In genomic region chr7:4097001-4097609, GRCh38 we compare ENCODE assay signal across 20 cellular contexts.
DNase-seq lines count a peak whose midpoint lies in the region; FAIRE-seq lines count a peak whose summit lies in the region.
"Had no signal": no experiment of that assay in that cellular context is flagged by ENCODE, and none has a peak within 500 bp of the region (broad histone marks: within the 10 kb centered on the region; RNA-seq: fewer than 3 reads in every experiment).

No MANE protein-coding gene starts in this region.

- FAIRE-seq in urothelium cell line (lab: Jason Lieb, UNC), result peak; percentile 71
- FAIRE-seq: H54, K562 had no signal

- in situ Hi-C loops in G401 (cut with HindIII; ENCODE audit: low sequenced_read_pairs), result no loop called here

- DNase-seq in activated CD8-positive, alpha-beta memory T cell treated with anti-CD3 and anti-CD28 coated beads for 24 hours, result peak; percentile 59
- no peak for DNase-seq in activated CD8-positive, alpha-beta memory T cell treated with anti-CD3 and anti-CD28 coated beads, Interleukin-2, amount 50 U/mL, for 4 hours
- DNase-seq in G401 (ENCODE audit: low spot score) (peak; percentile 59), cerebellar cortex (ENCODE audit: low spot score) (peak; percentile 49), urothelium cell line (ENCODE audit: low spot score) (no peak), SK-N-DZ (ENCODE audit: low spot score) (no peak), HuH-7.5 (ENCODE audit: low spot score) (no peak)
- DNase-seq: AML-193, COR-L47, DMS79, MG63, NCI-H1417, NCI-H1694 treated with DMSO at 0.1 percent for 48 hours, NCI-H2081 treated with DMSO at 0.1 percent for 48 hours, NCI-H2171 treated with DMSO at 0.1 percent for 48 hours, NCI-H524 treated with DMSO at 0.1 percent for 48 hours, NCI-H82, Peyer's patch had no signal

Comparison
In these comparisons a context has a peak if more than half of its experiments do, and no peak if none do; other contexts are left out.
1. DNase-seq: peak in activated CD8-positive, alpha-beta memory T cell treated with anti-CD3 and anti-CD28 coated beads for 24 hours (single experiment), G401 (single experiment) and cerebellar cortex (single experiment); none in activated CD8-positive, alpha-beta memory T cell treated with anti-CD3 and anti-CD28 coated beads, Interleukin-2, amount 50 U/mL, for 4 hours (single experiment), urothelium cell line (single experiment), SK-N-DZ (single experiment) and HuH-7.5 (single experiment).